ENCODE assay signal across 9 cellular contexts in the genomic region with DNA sequence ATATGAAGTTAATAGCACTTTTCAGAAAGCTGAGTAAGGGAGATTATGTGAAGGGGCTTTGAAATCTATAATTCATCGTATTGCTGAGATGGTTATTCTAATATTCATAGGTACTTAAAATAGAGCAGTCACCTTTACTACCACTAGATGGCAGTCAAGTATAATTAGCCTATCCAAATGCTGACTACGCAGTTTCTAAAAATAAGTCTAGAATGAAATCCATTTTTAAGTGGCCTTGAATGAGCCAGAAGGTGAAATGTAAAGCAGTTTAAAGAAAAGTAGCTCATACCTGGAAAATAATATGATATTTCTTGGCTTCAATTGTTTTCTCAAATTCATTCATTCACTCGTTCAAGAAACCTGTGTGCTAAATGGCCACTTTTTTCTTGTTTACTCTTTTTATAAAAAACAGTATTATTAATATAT.
DNase-seq lines count a peak whose midpoint lies in the region; ATAC-seq and TF ChIP-seq lines count a peak whose summit lies in the region.
"Had no signal": no experiment of that assay in that cellular context is flagged by ENCODE, and none has a peak within 500 bp of the region (broad histone marks: within the 10 kb centered on the region; RNA-seq: fewer than 3 reads in every experiment).

No MANE protein-coding gene starts in this region.

- no peaks in the 10 kb centered on the region for H3F3A ChIP-seq in smooth muscle cell (ENCODE audit: low read depth)

- peak; percentile 89 for TF ChIP-seq CTCF in smooth muscle cell (IDR thresholded peaks at IDR 0.05; ENCODE audit: borderline replicate concordance, insufficient read depth, poor library complexity, severe bottlenecking)

- ATAC-seq in GM21528 (IDR thresholded peaks at IDR 0.05; ENCODE audit: low FRiP score, unreplicated experiment): peak; percentile 72
- peak; percentile 58 for ATAC-seq in left ventricle myocardium superior

- H3K9ac ChIP-seq in adipocyte (ENCODE audit: low read length) (no peak overlapping the region), smooth muscle cell (ENCODE audit: low read depth) (no peak overlapping the region)

- H3K4me1 ChIP-seq in adipocyte (ENCODE audit: control insufficient read depth, insufficient read depth, low read length): peaks cover 3% of the 10 kb centered on the region
- no peaks in the 10 kb centered on the region for H3K4me1 ChIP-seq in smooth muscle cell (ENCODE audit: low read depth)

- peak; percentile 4 for DNase-seq in NCI-H1092 treated with DMSO at 0.1 percent for 48 hours (lab: John Stamatoyannopoulos, UW)
- no peak for DNase-seq in NCI-H1092 (lab: John Stamatoyannopoulos, UW)
- peak; percentile 11 for DNase-seq in M059J (ENCODE audit: low read depth)
- peak; percentile 76 for DNase-seq in adipocyte (ENCODE audit: low read depth)
- DNase-seq in left ventricle myocardium superior: no peak
- no peak for DNase-seq in smooth muscle cell (lab: John Stamatoyannopoulos, UW; ENCODE audit: unreplicated experiment)
- no peak for DNase-seq in activated CD4-positive, alpha-beta memory T cell treated with anti-CD3 and anti-CD28 coated beads, Interleukin-2, amount 10 ng/mL, durations not matched to agents 7 days and 5 days

- H3K27me3 ChIP-seq in adipocyte (replicated peaks; ENCODE audit: control insufficient read depth, insufficient read depth, low read length): peaks cover 7% of the 10 kb centered on the region
- H3K27me3 ChIP-seq in smooth muscle cell (ENCODE audit: low read depth): peaks cover 17% of the 10 kb centered on the region

- no peaks in the 10 kb centered on the region for H3K79me2 ChIP-seq in smooth muscle cell (ENCODE audit: low read depth)

- H3K9me3 Mint-ChIP-seq in activated CD4-positive, alpha-beta memory T cell treated with anti-CD3 and anti-CD28 coated beads, Interleukin-2, amount 10 ng/mL, durations not matched to agents 7 days and 5 days: no peaks in the 10 kb centered on the region
- H3K9me3 Mint-ChIP-seq: CD8-positive, alpha-beta memory T cell had no signal

- H3K27me3 Mint-ChIP-seq in activated CD4-positive, alpha-beta memory T cell treated with anti-CD3 and anti-CD28 coated beads, Interleukin-2, amount 10 ng/mL, durations not matched to agents 7 days and 5 days: peaks cover 16% of the 10 kb centered on the region

- no peak overlapping the region for H3K4me3 ChIP-seq in adipocyte (ENCODE audit: low read length)
- H3K4me3 ChIP-seq in smooth muscle cell: no peak overlapping the region

- H2AFZ ChIP-seq in smooth muscle cell (ENCODE audit: low read depth): no peak overlapping the region

- CTCF ChIA-PET in activated CD4-positive, alpha-beta memory T cell treated with anti-CD3 and anti-CD28 coated beads, Interleukin-2, amount 10 ng/mL, durations not matched to agents 7 days and 5 days (lab: Charles Lee): interaction anchor here (1.0 to 1.7 kb wide), 2 partner anchors 12 to 1444 kb away, joined by 3 to 5 read pairs; no protein-coding TSS in a partner anchor

- intact Hi-C loops in left ventricle myocardium superior (cut with micrococcal nuclease): no loop called here

- no peaks in the 10 kb centered on the region for H3K4me1 Mint-ChIP-seq in activated CD4-positive, alpha-beta memory T cell treated with anti-CD3 and anti-CD28 coated beads, Interleukin-2, amount 10 ng/mL, durations not matched to agents 7 days and 5 days
- H3K4me1 Mint-ChIP-seq: CD8-positive, alpha-beta memory T cell had no signal

- H3K9me3 ChIP-seq in adipocyte (ENCODE audit: control insufficient read depth, low read length) (no peaks in the 10 kb centered on the region), smooth muscle cell (replicated peaks; ENCODE audit: low read depth) (no peaks in the 10 kb centered on the region)

- no peak overlapping the region for H3K4me3 Mint-ChIP-seq in activated CD4-positive, alpha-beta memory T cell treated with anti-CD3 and anti-CD28 coated beads, Interleukin-2, amount 10 ng/mL, durations not matched to agents 7 days and 5 days
- H3K4me3 Mint-ChIP-seq: CD8-positive, alpha-beta memory T cell had no signal

- no peaks in the 10 kb centered on the region for H3K36me3 Mint-ChIP-seq in activated CD4-positive, alpha-beta memory T cell treated with anti-CD3 and anti-CD28 coated beads, Interleukin-2, amount 10 ng/mL, durations not matched to agents 7 days and 5 days (ENCODE audit: low read depth)
- H3K36me3 Mint-ChIP-seq: CD8-positive, alpha-beta memory T cell had no signal

- H3K36me3 ChIP-seq in adipocyte (ENCODE audit: control insufficient read depth, insufficient read depth, low read length, severe bottlenecking): no peaks in the 10 kb centered on the region
- H3K36me3 ChIP-seq in smooth muscle cell (ENCODE audit: low read depth): no peaks in the 10 kb centered on the region

- H3K27ac ChIP-seq in smooth muscle cell (ENCODE audit: low read depth): no peak overlapping the region

- no peaks in the 10 kb centered on the region for H4K20me1 ChIP-seq in smooth muscle cell (ENCODE audit: low read depth)

- H3K4me2 ChIP-seq in smooth muscle cell: no peak overlapping the region

- WGBS in smooth muscle cell (ENCODE audit: low lambda C conversion rate): 50% methylated on average over 3 of the region's 3 CpGs

- POLR2A ChIA-PET in activated CD4-positive, alpha-beta memory T cell treated with anti-CD3 and anti-CD28 coated beads, Interleukin-2, amount 10 ng/mL, durations not matched to agents 7 days and 5 days (lab: Charles Lee): no interaction called here

- H3K27ac Mint-ChIP-seq in activated CD4-positive, alpha-beta memory T cell treated with anti-CD3 and anti-CD28 coated beads, Interleukin-2, amount 10 ng/mL, durations not matched to agents 7 days and 5 days: no peak overlapping the region
- H3K27ac Mint-ChIP-seq: CD8-positive, alpha-beta memory T cell had no signal

Comparison
In these comparisons a context has a peak if more than half of its experiments do, and no peak if none do; other contexts are left out.
1. DNase-seq: peak in NCI-H1092 treated with DMSO at 0.1 percent for 48 hours (single experiment), M059J (single experiment) and adipocyte (single experiment); none in NCI-H1092 (single experiment), left ventricle myocardium superior (single experiment), smooth muscle cell (single experiment) and activated CD4-positive, alpha-beta memory T cell treated with anti-CD3 and anti-CD28 coated beads, Interleukin-2, amount 10 ng/mL, durations not matched to agents 7 days and 5 days (single experiment).